ENCODE assay signal across 1 cellular context in the genomic region with DNA sequence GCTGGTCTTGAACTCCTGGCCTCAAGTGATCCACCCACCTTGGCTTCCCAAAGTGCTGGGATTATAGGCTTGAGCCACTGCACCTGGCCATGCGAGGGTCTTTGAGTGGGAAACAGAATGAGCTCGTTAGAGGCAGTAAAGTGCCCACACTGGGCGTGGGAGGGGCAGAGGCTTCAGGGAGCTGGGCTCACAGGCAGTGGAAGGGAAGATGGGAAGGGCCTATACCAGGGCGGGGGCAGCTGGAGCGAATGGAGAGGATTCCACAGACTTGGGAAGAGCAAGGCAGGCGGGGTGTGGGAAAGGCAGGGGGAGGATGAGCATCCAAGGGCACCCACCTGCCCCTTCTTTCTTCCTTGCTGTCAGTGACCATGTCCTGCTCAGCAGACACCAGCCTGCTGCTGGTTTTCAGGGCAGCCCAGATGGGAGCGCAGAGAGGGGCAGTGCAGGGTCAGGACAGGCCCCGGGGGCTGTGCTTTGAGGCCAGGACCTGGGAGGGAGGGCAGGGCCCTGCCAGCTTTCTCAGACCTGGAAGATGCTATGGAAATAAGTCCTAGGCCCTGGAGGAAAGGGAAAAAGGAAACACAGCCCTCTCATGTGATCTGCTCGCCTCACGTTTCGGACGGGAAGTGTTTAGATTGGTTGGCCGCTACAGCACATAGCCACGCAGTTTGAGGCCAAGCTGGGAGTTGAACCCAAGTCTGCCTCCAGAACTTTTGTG.
TF ChIP-seq lines count a peak whose summit lies in the region.

No MANE protein-coding gene starts in this region.

TF ChIP-seq in HepG2, 621 proteins besides CTCF, POLR2A, EP300 and RAD21:
- TF ChIP-seq TRIM24 (CRISPR knock-in tag; IDR thresholded peaks at IDR 0.05) (no peak), ZNF614 (CRISPR knock-in tag; IDR thresholded peaks at IDR 0.05; ENCODE audit: borderline replicate concordance) (no peak), ZNF577 (CRISPR knock-in tag; IDR thresholded peaks at IDR 0.05; ENCODE audit: borderline replicate concordance, low read depth) (no peak)
- TF ChIP-seq, protein P1, sequence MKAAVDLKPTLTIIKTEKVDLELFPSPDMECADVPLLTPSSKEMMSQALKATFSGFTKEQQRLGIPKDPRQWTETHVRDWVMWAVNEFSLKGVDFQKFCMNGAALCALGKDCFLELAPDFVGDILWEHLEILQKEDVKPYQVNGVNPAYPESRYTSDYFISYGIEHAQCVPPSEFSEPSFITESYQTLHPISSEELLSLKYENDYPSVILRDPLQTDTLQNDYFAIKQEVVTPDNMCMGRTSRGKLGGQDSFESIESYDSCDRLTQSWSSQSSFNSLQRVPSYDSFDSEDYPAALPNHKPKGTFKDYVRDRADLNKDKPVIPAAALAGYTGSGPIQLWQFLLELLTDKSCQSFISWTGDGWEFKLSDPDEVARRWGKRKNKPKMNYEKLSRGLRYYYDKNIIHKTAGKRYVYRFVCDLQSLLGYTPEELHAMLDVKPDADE (CRISPR knock-in tag; IDR thresholded peaks at IDR 0.05) = no peak
- TF ChIP-seq, protein P2, sequence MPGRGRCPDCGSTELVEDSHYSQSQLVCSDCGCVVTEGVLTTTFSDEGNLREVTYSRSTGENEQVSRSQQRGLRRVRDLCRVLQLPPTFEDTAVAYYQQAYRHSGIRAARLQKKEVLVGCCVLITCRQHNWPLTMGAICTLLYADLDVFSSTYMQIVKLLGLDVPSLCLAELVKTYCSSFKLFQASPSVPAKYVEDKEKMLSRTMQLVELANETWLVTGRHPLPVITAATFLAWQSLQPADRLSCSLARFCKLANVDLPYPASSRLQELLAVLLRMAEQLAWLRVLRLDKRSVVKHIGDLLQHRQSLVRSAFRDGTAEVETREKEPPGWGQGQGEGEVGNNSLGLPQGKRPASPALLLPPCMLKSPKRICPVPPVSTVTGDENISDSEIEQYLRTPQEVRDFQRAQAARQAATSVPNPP (CRISPR knock-in tag; IDR thresholded peaks at IDR 0.05) = no peak
